In the genomic region with DNA sequence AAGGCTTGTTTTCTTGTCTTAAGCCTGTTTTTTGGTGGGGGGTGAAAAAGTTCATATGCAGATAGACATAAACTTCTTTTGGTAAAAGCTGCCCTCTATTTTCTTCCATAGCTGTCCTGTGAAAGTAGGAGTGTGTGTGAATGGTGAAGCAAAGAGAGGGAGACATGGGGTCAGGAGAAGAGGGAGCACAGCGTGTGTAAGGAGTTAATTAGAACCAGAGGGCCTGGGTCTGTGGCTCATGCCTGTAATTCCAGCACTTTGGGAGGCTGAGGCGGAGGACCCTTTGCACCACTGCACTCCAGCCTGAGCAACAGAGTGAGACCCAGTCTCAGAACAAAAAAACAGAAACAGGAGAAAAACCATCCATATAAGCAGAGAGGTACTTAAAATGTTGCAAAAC, we compare ENCODE assay signal across 8 cellular contexts.
A peak's percentile ranks its signal among the peaks of the same experiment; 100 is the strongest.
DNase-seq lines count a peak whose midpoint lies in the region; ATAC-seq and TF ChIP-seq lines count a peak whose summit lies in the region.

No MANE protein-coding gene starts in this region.

- peak overlapping the region; percentile 41 for H3K4me3 ChIP-seq in AG09309 (ENCODE audit: control insufficient read depth, low read depth, low read length)
- no peak overlapping the region for H3K4me3 ChIP-seq in KMS-11 (IDR thresholded peaks at IDR 0.05; ENCODE audit: insufficient read depth, low read depth, low read length)
- H3K4me3 ChIP-seq in muscle layer of duodenum (ENCODE audit: low read depth in 1 of 2, low read length in 2 of 2): peak overlapping the region; percentile 72 to 87

- H3K9me3 Mint-ChIP-seq in central memory CD8-positive, alpha-beta T cell: no peaks in the 10 kb centered on the region

- no peaks in the 10 kb centered on the region for H3K27me3 ChIP-seq in KMS-11 (ENCODE audit: insufficient read depth, low read depth)
- H3K27me3 ChIP-seq in muscle layer of duodenum (ENCODE audit: low read depth, low read length): no peaks in the 10 kb centered on the region

- H3K36me3 ChIP-seq in KMS-11 (ENCODE audit: insufficient read depth): no peaks in the 10 kb centered on the region
- peaks cover 0 to 10% of the 10 kb centered on the region in 2 donors for H3K36me3 ChIP-seq in muscle layer of duodenum (ENCODE audit: control insufficient read depth in 1 of 2, insufficient read depth in 2 of 2, low read length in 2 of 2)

- no peak for ATAC-seq in central memory CD8-positive, alpha-beta T cell (replicated peaks; ENCODE audit: extremely low read depth, poor library complexity, severe bottlenecking)
- no peak for ATAC-seq in HG03439 (IDR thresholded peaks at IDR 0.05; ENCODE audit: unreplicated experiment)
- no peak for ATAC-seq in HG02973 (IDR thresholded peaks at IDR 0.05; ENCODE audit: unreplicated experiment)

- no peak for TF ChIP-seq CTCF in AG09309 (IDR thresholded peaks at IDR 0.05; ENCODE audit: control insufficient read depth, insufficient read depth, low read depth, low read length, missing control alignments)
- TF ChIP-seq CTCF in KMS-11 (conservative IDR thresholded peaks at IDR 0.05; ENCODE audit: low read depth, low read length): no peak

- peak overlapping the region; percentile 89 for H3K4me2 ChIP-seq in KMS-11

- H3K4me1 Mint-ChIP-seq in central memory CD8-positive, alpha-beta T cell: peaks cover 27% of the 10 kb centered on the region

- H2AFZ ChIP-seq in KMS-11 (ENCODE audit: low read depth): peak overlapping the region; percentile 56

- H3K27ac Mint-ChIP-seq in central memory CD8-positive, alpha-beta T cell (ENCODE audit: low read depth): peak overlapping the region; percentile 94

- peaks cover 10% of the 10 kb centered on the region; the same call in 1 of the 2 replicates for H3K79me2 ChIP-seq in KMS-11 (ENCODE audit: insufficient read depth, low read depth)

- peak overlapping the region; percentile 80 for H3K4me3 Mint-ChIP-seq in central memory CD8-positive, alpha-beta T cell

- no peaks in the 10 kb centered on the region for H3K27me3 Mint-ChIP-seq in central memory CD8-positive, alpha-beta T cell

- H3K27ac ChIP-seq in KMS-11: peak overlapping the region; percentile 95; the same call in 1 of the 2 replicates
- H3K27ac ChIP-seq in muscle layer of duodenum (ENCODE audit: low read length): peak overlapping the region; percentile 100

- DNase-seq in AG09309 (ENCODE audit: low read depth) (no peak), NK-92 (lab: John Stamatoyannopoulos, UW; ENCODE audit: unreplicated experiment) (no peak), NCI-H2171 treated with DMSO at 0.1 percent for 48 hours (lab: John Stamatoyannopoulos, UW) (no peak)
- DNase-seq in central memory CD8-positive, alpha-beta T cell (ENCODE audit: low spot score in 2 of 2): no peak

- H3K4me1 ChIP-seq in KMS-11 (ENCODE audit: low read depth, poor library complexity, severe bottlenecking) (peaks cover 24% of the 10 kb centered on the region), muscle layer of duodenum (ENCODE audit: control insufficient read depth in 1 of 2, insufficient read depth in 2 of 2, low read length in 2 of 2) (peaks cover 8% of the 10 kb centered on the region in 2 donors)

- H3K9me3 ChIP-seq in muscle layer of duodenum (ENCODE audit: control insufficient read depth in 1 of 2, low read length in 2 of 2): no peaks in the 10 kb centered on the region

- H3K36me3 Mint-ChIP-seq in central memory CD8-positive, alpha-beta T cell (ENCODE audit: insufficient read depth): peaks cover 14% of the 10 kb centered on the region

- peak overlapping the region; percentile 84 for H3K9ac ChIP-seq in KMS-11

- H4K20me1 ChIP-seq in KMS-11 (ENCODE audit: insufficient read depth): no peaks in the 10 kb centered on the region
